1 cellular context compared by ENCODE assay signal in the genomic region with DNA sequence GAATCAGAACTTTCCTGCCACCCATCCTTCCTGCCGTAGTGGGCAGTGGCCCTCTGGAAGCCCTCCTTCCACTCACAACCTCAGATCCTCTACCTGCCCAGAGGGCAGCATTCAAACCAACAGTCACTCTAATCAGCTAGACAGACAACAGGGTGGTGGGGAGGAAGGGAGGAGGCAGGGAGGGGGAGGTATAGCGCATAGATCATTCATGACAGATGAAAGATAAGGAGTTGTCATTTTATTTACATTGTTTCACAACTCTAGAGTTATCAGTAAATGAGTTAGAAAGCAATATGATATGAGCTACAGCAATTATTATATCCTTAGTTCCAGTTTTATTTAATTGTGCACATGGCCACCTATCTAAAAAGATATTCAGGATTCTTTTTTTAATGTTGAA.
TF ChIP-seq lines count a peak whose summit lies in the region.

No MANE protein-coding gene starts in this region.

TF ChIP-seq in HepG2, 621 proteins besides CTCF, POLR2A, EP300 and RAD21:
- TF ChIP-seq, protein P1, sequence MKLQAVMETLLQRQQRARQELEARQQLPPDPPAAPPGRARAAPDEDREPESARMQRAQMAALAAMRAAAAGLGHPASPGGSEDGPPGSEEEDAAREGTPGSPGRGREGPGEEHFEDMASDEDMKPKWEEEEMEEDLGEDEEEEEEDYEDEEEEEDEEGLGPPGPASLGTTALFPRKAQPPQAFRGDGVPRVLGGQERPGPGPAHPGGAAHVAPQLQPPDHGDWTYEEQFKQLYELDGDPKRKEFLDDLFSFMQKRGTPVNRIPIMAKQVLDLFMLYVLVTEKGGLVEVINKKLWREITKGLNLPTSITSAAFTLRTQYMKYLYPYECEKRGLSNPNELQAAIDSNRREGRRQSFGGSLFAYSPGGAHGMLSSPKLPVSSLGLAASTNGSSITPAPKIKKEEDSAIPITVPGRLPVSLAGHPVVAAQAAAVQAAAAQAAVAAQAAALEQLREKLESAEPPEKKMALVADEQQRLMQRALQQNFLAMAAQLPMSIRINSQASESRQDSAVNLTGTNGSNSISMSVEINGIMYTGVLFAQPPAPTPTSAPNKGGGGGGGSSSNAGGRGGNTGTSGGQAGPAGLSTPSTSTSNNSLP (IDR thresholded peaks at IDR 0.05; ENCODE audit: low read depth, low read length), result peak; percentile 63; the same call in 1 of the 2 replicates
- TF ChIP-seq ZNF382 (CRISPR knock-in tag; IDR thresholded peaks at IDR 0.05; ENCODE audit: borderline replicate concordance) (no peak), MIXL1 (CRISPR knock-in tag; IDR thresholded peaks at IDR 0.05) (no peak), MXD4 (CRISPR knock-in tag; IDR thresholded peaks at IDR 0.05) (no peak), FOSL2 (CRISPR knock-in tag; IDR thresholded peaks at IDR 0.05) (no peak), MEIS2 (CRISPR knock-in tag; IDR thresholded peaks at IDR 0.05) (0 out of 2 replicates have a peak, but pooled peaks have one; percentile 44), HOXD1 (CRISPR knock-in tag; IDR thresholded peaks at IDR 0.05) (peak; percentile 55; the same call in 1 of the 2 replicates), ZNF432 (CRISPR knock-in tag; IDR thresholded peaks at IDR 0.05; ENCODE audit: borderline replicate concordance) (no peak), TOPORS (CRISPR knock-in tag; IDR thresholded peaks at IDR 0.05) (no peak), ZNF552 (CRISPR knock-in tag; IDR thresholded peaks at IDR 0.05; ENCODE audit: borderline replicate concordance) (no peak), ZSCAN12 (CRISPR knock-in tag; IDR thresholded peaks at IDR 0.05) (no peak), ASH2L (IDR thresholded peaks at IDR 0.05; ENCODE audit: insufficient read length, low read depth, low read length) (no peak), SATB2 (CRISPR knock-in tag; IDR thresholded peaks at IDR 0.05) (no peak), SP5 (CRISPR knock-in tag; IDR thresholded peaks at IDR 0.05; ENCODE audit: borderline replicate concordance, low read depth) (peak; percentile 47; the same call in 1 of the 2 replicates), PAX8 (CRISPR knock-in tag; IDR thresholded peaks at IDR 0.05; ENCODE audit: borderline replicate concordance) (no peak), CEBPG (CRISPR knock-in tag; IDR thresholded peaks at IDR 0.05) (peak; percentile 42), ZNF563 (CRISPR knock-in tag; IDR thresholded peaks at IDR 0.05) (no peak), ZNF749 (CRISPR knock-in tag; IDR thresholded peaks at IDR 0.05; ENCODE audit: borderline replicate concordance) (no peak), SAP130 (CRISPR knock-in tag; IDR thresholded peaks at IDR 0.05; ENCODE audit: low read depth) (0 out of 2 replicates have a peak, but pooled peaks have one; percentile 36), ZNF713 (CRISPR knock-in tag; IDR thresholded peaks at IDR 0.05) (no peak), RAD51 (IDR thresholded peaks at IDR 0.05; ENCODE audit: borderline replicate concordance) (no peak), ZNF446 (CRISPR knock-in tag; IDR thresholded peaks at IDR 0.05) (no peak), ZMYM2 (CRISPR knock-in tag; IDR thresholded peaks at IDR 0.05) (no peak), ZNF816 (CRISPR knock-in tag; IDR thresholded peaks at IDR 0.05; ENCODE audit: borderline replicate concordance) (no peak), HOXA5 (CRISPR knock-in tag; IDR thresholded peaks at IDR 0.05) (peak; percentile 89), MEIS1 (CRISPR knock-in tag; IDR thresholded peaks at IDR 0.05; ENCODE audit: borderline replicate concordance) (no peak), ZNF160 (CRISPR knock-in tag; IDR thresholded peaks at IDR 0.05) (no peak)
- TF ChIP-seq, protein P2, sequence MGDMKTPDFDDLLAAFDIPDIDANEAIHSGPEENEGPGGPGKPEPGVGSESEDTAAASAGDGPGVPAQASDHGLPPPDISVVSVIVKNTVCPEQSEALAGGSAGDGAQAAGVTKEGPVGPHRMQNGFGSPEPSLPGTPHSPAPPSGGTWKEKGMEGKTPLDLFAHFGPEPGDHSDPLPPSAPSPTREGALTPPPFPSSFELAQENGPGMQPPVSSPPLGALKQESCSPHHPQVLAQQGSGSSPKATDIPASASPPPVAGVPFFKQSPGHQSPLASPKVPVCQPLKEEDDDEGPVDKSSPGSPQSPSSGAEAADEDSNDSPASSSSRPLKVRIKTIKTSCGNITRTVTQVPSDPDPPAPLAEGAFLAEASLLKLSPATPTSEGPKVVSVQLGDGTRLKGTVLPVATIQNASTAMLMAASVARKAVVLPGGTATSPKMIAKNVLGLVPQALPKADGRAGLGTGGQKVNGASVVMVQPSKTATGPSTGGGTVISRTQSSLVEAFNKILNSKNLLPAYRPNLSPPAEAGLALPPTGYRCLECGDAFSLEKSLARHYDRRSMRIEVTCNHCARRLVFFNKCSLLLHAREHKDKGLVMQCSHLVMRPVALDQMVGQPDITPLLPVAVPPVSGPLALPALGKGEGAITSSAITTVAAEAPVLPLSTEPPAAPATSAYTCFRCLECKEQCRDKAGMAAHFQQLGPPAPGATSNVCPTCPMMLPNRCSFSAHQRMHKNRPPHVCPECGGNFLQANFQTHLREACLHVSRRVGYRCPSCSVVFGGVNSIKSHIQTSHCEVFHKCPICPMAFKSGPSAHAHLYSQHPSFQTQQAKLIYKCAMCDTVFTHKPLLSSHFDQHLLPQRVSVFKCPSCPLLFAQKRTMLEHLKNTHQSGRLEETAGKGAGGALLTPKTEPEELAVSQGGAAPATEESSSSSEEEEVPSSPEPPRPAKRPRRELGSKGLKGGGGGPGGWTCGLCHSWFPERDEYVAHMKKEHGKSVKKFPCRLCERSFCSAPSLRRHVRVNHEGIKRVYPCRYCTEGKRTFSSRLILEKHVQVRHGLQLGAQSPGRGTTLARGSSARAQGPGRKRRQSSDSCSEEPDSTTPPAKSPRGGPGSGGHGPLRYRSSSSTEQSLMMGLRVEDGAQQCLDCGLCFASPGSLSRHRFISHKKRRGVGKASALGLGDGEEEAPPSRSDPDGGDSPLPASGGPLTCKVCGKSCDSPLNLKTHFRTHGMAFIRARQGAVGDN (CRISPR knock-in tag; IDR thresholded peaks at IDR 0.05), result no peak
- TF ChIP-seq, protein P3, sequence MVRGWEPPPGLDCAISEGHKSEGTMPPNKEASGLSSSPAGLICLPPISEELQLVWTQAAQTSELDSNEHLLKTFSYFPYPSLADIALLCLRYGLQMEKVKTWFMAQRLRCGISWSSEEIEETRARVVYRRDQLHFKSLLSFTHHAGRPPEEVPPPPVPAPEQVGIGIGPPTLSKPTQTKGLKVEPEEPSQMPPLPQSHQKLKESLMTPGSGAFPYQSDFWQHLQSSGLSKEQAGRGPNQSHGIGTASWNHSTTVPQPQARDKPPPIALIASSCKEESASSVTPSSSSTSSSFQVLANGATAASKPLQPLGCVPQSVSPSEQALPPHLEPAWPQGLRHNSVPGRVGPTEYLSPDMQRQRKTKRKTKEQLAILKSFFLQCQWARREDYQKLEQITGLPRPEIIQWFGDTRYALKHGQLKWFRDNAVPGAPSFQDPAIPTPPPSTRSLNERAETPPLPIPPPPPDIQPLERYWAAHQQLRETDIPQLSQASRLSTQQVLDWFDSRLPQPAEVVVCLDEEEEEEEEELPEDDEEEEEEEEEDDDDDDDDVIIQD (CRISPR knock-in tag; IDR thresholded peaks at IDR 0.05; ENCODE audit: low read depth), result no peak
- TF ChIP-seq, protein P4, sequence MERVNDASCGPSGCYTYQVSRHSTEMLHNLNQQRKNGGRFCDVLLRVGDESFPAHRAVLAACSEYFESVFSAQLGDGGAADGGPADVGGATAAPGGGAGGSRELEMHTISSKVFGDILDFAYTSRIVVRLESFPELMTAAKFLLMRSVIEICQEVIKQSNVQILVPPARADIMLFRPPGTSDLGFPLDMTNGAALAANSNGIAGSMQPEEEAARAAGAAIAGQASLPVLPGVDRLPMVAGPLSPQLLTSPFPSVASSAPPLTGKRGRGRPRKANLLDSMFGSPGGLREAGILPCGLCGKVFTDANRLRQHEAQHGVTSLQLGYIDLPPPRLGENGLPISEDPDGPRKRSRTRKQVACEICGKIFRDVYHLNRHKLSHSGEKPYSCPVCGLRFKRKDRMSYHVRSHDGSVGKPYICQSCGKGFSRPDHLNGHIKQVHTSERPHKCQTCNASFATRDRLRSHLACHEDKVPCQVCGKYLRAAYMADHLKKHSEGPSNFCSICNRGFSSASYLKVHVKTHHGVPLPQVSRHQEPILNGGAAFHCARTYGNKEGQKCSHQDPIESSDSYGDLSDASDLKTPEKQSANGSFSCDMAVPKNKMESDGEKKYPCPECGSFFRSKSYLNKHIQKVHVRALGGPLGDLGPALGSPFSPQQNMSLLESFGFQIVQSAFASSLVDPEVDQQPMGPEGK (CRISPR knock-in tag; IDR thresholded peaks at IDR 0.05), result peak; percentile 44; the same call in 1 of the 2 replicates
- TF ChIP-seq, protein P5, sequence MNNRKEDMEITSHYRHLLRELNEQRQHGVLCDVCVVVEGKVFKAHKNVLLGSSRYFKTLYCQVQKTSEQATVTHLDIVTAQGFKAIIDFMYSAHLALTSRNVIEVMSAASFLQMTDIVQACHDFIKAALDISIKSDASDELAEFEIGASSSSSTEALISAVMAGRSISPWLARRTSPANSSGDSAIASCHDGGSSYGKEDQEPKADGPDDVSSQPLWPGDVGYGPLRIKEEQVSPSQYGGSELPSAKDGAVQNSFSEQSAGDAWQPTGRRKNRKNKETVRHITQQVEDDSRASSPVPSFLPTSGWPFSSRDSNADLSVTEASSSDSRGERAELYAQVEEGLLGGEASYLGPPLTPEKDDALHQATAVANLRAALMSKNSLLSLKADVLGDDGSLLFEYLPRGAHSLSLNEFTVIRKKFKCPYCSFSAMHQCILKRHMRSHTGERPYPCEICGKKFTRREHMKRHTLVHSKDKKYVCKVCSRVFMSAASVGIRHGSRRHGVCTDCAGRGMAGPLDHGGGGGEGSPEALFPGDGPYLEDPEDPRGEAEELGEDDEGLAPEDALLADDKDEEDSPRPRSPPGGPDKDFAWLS (CRISPR knock-in tag; IDR thresholded peaks at IDR 0.05; ENCODE audit: borderline replicate concordance), result no peak
- TF ChIP-seq, protein P6, sequence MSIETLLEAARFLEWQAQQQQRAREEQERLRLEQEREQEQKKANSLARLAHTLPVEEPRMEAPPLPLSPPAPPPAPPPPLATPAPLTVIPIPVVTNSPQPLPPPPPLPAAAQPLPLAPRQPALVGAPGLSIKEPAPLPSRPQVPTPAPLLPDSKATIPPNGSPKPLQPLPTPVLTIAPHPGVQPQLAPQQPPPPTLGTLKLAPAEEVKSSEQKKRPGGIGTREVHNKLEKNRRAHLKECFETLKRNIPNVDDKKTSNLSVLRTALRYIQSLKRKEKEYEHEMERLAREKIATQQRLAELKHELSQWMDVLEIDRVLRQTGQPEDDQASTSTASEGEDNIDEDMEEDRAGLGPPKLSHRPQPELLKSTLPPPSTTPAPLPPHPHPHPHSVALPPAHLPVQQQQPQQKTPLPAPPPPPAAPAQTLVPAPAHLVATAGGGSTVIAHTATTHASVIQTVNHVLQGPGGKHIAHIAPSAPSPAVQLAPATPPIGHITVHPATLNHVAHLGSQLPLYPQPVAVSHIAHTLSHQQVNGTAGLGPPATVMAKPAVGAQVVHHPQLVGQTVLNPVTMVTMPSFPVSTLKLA (IDR thresholded peaks at IDR 0.05), result no peak
- TF ChIP-seq, protein P7, sequence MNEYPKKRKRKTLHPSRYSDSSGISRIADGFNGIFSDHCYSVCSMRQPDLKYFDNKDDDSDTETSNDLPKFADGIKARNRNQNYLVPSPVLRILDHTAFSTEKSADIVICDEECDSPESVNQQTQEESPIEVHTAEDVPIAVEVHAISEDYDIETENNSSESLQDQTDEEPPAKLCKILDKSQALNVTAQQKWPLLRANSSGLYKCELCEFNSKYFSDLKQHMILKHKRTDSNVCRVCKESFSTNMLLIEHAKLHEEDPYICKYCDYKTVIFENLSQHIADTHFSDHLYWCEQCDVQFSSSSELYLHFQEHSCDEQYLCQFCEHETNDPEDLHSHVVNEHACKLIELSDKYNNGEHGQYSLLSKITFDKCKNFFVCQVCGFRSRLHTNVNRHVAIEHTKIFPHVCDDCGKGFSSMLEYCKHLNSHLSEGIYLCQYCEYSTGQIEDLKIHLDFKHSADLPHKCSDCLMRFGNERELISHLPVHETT (CRISPR knock-in tag; conservative IDR thresholded peaks at IDR 0.05), result no peak
- TF ChIP-seq, protein P8, sequence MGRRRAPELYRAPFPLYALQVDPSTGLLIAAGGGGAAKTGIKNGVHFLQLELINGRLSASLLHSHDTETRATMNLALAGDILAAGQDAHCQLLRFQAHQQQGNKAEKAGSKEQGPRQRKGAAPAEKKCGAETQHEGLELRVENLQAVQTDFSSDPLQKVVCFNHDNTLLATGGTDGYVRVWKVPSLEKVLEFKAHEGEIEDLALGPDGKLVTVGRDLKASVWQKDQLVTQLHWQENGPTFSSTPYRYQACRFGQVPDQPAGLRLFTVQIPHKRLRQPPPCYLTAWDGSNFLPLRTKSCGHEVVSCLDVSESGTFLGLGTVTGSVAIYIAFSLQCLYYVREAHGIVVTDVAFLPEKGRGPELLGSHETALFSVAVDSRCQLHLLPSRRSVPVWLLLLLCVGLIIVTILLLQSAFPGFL (CRISPR knock-in tag; IDR thresholded peaks at IDR 0.05), result no peak
- TF ChIP-seq, protein P9, sequence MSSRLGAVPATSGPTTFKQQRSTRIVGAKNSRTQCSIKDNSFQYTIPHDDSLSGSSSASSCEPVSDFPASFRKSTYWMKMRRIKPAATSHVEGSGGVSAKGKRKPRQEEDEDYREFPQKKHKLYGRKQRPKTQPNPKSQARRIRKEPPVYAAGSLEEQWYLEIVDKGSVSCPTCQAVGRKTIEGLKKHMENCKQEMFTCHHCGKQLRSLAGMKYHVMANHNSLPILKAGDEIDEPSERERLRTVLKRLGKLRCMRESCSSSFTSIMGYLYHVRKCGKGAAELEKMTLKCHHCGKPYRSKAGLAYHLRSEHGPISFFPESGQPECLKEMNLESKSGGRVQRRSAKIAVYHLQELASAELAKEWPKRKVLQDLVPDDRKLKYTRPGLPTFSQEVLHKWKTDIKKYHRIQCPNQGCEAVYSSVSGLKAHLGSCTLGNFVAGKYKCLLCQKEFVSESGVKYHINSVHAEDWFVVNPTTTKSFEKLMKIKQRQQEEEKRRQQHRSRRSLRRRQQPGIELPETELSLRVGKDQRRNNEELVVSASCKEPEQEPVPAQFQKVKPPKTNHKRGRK (CRISPR knock-in tag; IDR thresholded peaks at IDR 0.05), result no peak
